Comparison of ENCODE assay signal across 8 cellular contexts in genomic region chr2:177264209-177264538, GRCh38. TPM values are rescaled to one million over a fixed set of nuclear protein-coding genes. Genes with fewer than 3 reads are reported as not detected.
DNase-seq lines count a peak whose midpoint lies in the region; TF ChIP-seq lines count a peak whose summit lies in the region.

No MANE protein-coding gene starts in this region.

- H3K9me3 Mint-ChIP-seq in HFFc6, result no peaks in the 10 kb centered on the region
- no peaks in the 10 kb centered on the region for H3K9me3 Mint-ChIP-seq in osteocyte (ENCODE audit: unreplicated experiment)

- H3K36me3 ChIP-seq in fibroblast of lung (ENCODE audit: control insufficient read depth, insufficient read depth, low read length), result no peaks in the 10 kb centered on the region

- H3K4me1 Mint-ChIP-seq in HFFc6 (ENCODE audit: low read depth) (peaks cover 45% of the 10 kb centered on the region), osteocyte (ENCODE audit: unreplicated experiment) (peaks cover 45% of the 10 kb centered on the region)

- H3K27ac Mint-ChIP-seq in HFFc6 (peak overlapping the region; percentile 93), osteocyte (ENCODE audit: unreplicated experiment) (peak overlapping the region; percentile 90)

- H3K27me3 ChIP-seq in fibroblast of lung (ENCODE audit: control insufficient read depth, insufficient read depth, low read length), result no peaks in the 10 kb centered on the region

- H3K4me3 ChIP-seq in fibroblast of lung (replicated peaks in 1 of 4; ENCODE audit: control extremely low read depth in 1 of 4, insufficient read depth in 1 of 4, low read depth in 3 of 4, low read length in 4 of 4), result peak overlapping the region; percentile 60 to 89 (median 82)

- H3K4me2 ChIP-seq in fibroblast of lung (ENCODE audit: extremely low read depth, insufficient read depth, low read length), result no peak overlapping the region

- H3K9ac ChIP-seq in fibroblast of lung (ENCODE audit: insufficient read depth, low read length), result peak overlapping the region; percentile 99

- TF ChIP-seq CTCF in HFFc6 (IDR thresholded peaks at IDR 0.05) (no peak), fibroblast of lung (conservative IDR thresholded peaks at IDR 0.05 in 1 of 2, IDR thresholded peaks at IDR 0.05 in 1 of 2; ENCODE audit: low read depth in 1 of 2, low read length in 2 of 2) (no peak), osteocyte (IDR thresholded peaks at IDR 0.05) (no peak)

- H4K20me1 ChIP-seq in fibroblast of lung (ENCODE audit: control insufficient read depth, extremely low read depth, insufficient read depth, low read length), result peaks cover 3% of the 10 kb centered on the region

- DNase-seq in NCI-H82 (lab: John Stamatoyannopoulos, UW), result peak; percentile 75
- DNase-seq in NCI-H82 treated with DMSO at 0.1 percent for 48 hours (lab: John Stamatoyannopoulos, UW; ENCODE audit: unreplicated experiment), result no peak
- no peak for DNase-seq in HFFc6
- DNase-seq in T follicular helper cell (ENCODE audit: low read depth), result peak; percentile 15
- peak in 1 of 2 donors; percentile 39 for DNase-seq in fibroblast of lung (ENCODE audit: low read depth in 2 of 2)
- DNase-seq in osteocyte (ENCODE audit: extremely low spot score, unreplicated experiment), result no peak
- DNase-seq in NCI-H1436 (lab: John Stamatoyannopoulos, UW), result no peak
- DNase-seq in GF-D8 (lab: John Stamatoyannopoulos, UW), result no peak

- H3K4me3 Mint-ChIP-seq in HFFc6, result peak overlapping the region; percentile 94
- H3K4me3 Mint-ChIP-seq in osteocyte (ENCODE audit: unreplicated experiment), result peak overlapping the region; percentile 80

- H3K4me1 ChIP-seq in fibroblast of lung (ENCODE audit: control insufficient read depth, extremely low read depth, insufficient read depth, low read length), result peaks cover 4% of the 10 kb centered on the region

- H3K79me2 ChIP-seq in fibroblast of lung (ENCODE audit: control insufficient read depth, insufficient read depth, low read length), result peaks cover 49% of the 10 kb centered on the region

- no peaks in the 10 kb centered on the region for H3K9me3 ChIP-seq in fibroblast of lung (ENCODE audit: control insufficient read depth, insufficient read depth, low read depth, low read length)

- peak overlapping the region; percentile 97 for H3K27ac ChIP-seq in fibroblast of lung (ENCODE audit: insufficient read depth, low read length)

- H3K36me3 Mint-ChIP-seq in HFFc6 (ENCODE audit: low read depth), result peaks cover 21% of the 10 kb centered on the region
- H3K36me3 Mint-ChIP-seq in osteocyte (ENCODE audit: unreplicated experiment), result no peaks in the 10 kb centered on the region

- H3K27me3 Mint-ChIP-seq in HFFc6 (ENCODE audit: insufficient read depth) (peaks cover 2% of the 10 kb centered on the region; the same call in 1 of the 2 replicates), osteocyte (ENCODE audit: unreplicated experiment) (no peaks in the 10 kb centered on the region)

- no peak overlapping the region for H2AFZ ChIP-seq in fibroblast of lung (ENCODE audit: low read length)

RNA-seq across cellular contexts. Expression of gene NFE2L2, which starts 0.4 kb away (rescaled TPM):
- 10 to 100 TPM; 59.0 to 76.5 (median 67.8) TPM for total RNA-seq in HFFc6 (2021; fragmentation: NEBNext Ultra II Directional; extraction: Animal tissue kit (Norgen Biotek cat#: 25700))
- total RNA-seq in fibroblast of lung (97.1 and 142 TPM in 2 replicates), osteocyte (98.4 and 100 TPM in 2 replicates)
- 166 and 178 TPM in 2 replicates for polyA plus RNA-seq in fibroblast of lung
- polyA plus RNA-seq in fibroblast of lung (2012), result 77.8 and 92.7 TPM in 2 replicates
- polyA minus RNA-seq in fibroblast of lung (ENCODE audit: low replicate concordance), result 116 and 126 TPM in 2 replicates

RNA-seq across cellular contexts. Expression of gene HNRNPA3, which starts 51.6 kb away (rescaled TPM):
- total RNA-seq in HFFc6 (2021; fragmentation: NEBNext Ultra II Directional; extraction: Animal tissue kit (Norgen Biotek cat#: 25700)), result 100 to 1,000 TPM; 165 to 253 (median 205) TPM
- 33.9 and 34.5 TPM in 2 replicates for total RNA-seq in fibroblast of lung
- 81.2 and 106 TPM in 2 replicates for polyA plus RNA-seq in fibroblast of lung
- polyA plus RNA-seq in fibroblast of lung (2012), result 365 and 474 TPM in 2 replicates
- polyA minus RNA-seq in fibroblast of lung (ENCODE audit: low replicate concordance), result 5.8 and 7.3 TPM in 2 replicates
- total RNA-seq in osteocyte, result 127 and 136 TPM in 2 replicates

Comparison
In these comparisons a context has a peak if more than half of its experiments do, and no peak if none do; other contexts are left out.
1. DNase-seq: peak in NCI-H82 (single experiment) and T follicular helper cell (single experiment); none in NCI-H82 treated with DMSO at 0.1 percent for 48 hours (single experiment), HFFc6 (single experiment), osteocyte (single experiment), NCI-H1436 (single experiment) and GF-D8 (single experiment).